ENCODE assay signal across 8 cellular contexts in genomic region chr1:78005755-78006154, GRCh38. TPM values are rescaled to one million over a fixed set of nuclear protein-coding genes. Genes with fewer than 3 reads are reported as not detected.
DNase-seq lines count a peak whose midpoint lies in the region; ATAC-seq, FAIRE-seq and TF ChIP-seq lines count a peak whose summit lies in the region.

No MANE protein-coding gene starts in this region.

- no peak for ATAC-seq in GM21825 (IDR thresholded peaks at IDR 0.05; ENCODE audit: unreplicated experiment)

- no peaks in the 10 kb centered on the region for H3K27me3 ChIP-seq in tibial nerve

- no peaks in the 10 kb centered on the region for H3K36me3 ChIP-seq in tibial nerve

- H3K4me1 ChIP-seq in tibial nerve, result peaks cover 0 to 60% (median 11%) of the 10 kb centered on the region in 4 donors

- peak in 1 of 2 donors; percentile 65 for TF ChIP-seq POLR2A in tibial nerve (IDR thresholded peaks at IDR 0.05)

- FAIRE-seq in A204.1 (lab: Jason Lieb, UNC), result peak; percentile 73

- H3K27ac ChIP-seq in tibial nerve, result peak overlapping the region; percentile 86 to 96 (median 91)

- peak in 1 of 2 donors; percentile 90 for TF ChIP-seq EP300 in tibial nerve (IDR thresholded peaks at IDR 0.05)

- WGBS in tibial nerve, 2 donors, result 0 to 3% methylated on average over 1 of the region's 1 CpG

- peak overlapping the region; percentile 49 for H3K4me3 ChIP-seq in GM12875 (ENCODE audit: low read depth, low read length)
- peak overlapping the region; percentile 49 to 64 (median 54) for H3K4me3 ChIP-seq in tibial nerve

- H3K9me3 ChIP-seq in tibial nerve, result no peaks in the 10 kb centered on the region

- TF ChIP-seq CTCF in GM12875 (IDR thresholded peaks at IDR 0.05; ENCODE audit: borderline replicate concordance, insufficient read depth, low read depth, low read length) (no peak), tibial nerve (IDR thresholded peaks at IDR 0.05) (no peak)

- DNase-seq in RPMI8226, result peak; percentile 74
- peak; percentile 95 for DNase-seq in dedifferentiated amniotic fluid mesenchymal stem cell (ENCODE audit: extremely low spot score)
- peak; percentile 87 to 91 for DNase-seq in lung microvascular endothelial cell (ENCODE audit: low read depth in 2 of 2)
- peak in 1 of 2 donors; percentile 48 for DNase-seq in tibial nerve (ENCODE audit: low spot score in 2 of 2)
- no peak for DNase-seq in iPS-NIHi11 (ENCODE audit: low spot score)

RNA-seq across cellular contexts. Expression of gene DNAJB4, which starts 1.0 kb away (rescaled TPM):
- 156 and 267 TPM in 2 replicates for total RNA-seq in lung microvascular endothelial cell
- 10 to 100 TPM; 33.9 to 38.0 (median 35.6) TPM for total RNA-seq in tibial nerve

RNA-seq across cellular contexts. Expression of gene FUBP1, which starts 26.9 kb away (rescaled TPM):
- total RNA-seq in lung microvascular endothelial cell (74.8 and 85.6 TPM in 2 replicates), tibial nerve (100 to 1,000 TPM in 3 of 4 donors, 10 to 100 TPM in 1; 99.0 to 136 (median 121) TPM)

RNA-seq across cellular contexts. Expression of gene GIPC2, which starts 40.0 kb away (rescaled TPM):
- total RNA-seq in lung microvascular endothelial cell (25.3 and 32.3 TPM in 2 replicates), tibial nerve (1 to 10 TPM; 2.1 to 6.9 (median 3.7) TPM)
